ENCODE assay signal across 2 cellular contexts in the genomic region with DNA sequence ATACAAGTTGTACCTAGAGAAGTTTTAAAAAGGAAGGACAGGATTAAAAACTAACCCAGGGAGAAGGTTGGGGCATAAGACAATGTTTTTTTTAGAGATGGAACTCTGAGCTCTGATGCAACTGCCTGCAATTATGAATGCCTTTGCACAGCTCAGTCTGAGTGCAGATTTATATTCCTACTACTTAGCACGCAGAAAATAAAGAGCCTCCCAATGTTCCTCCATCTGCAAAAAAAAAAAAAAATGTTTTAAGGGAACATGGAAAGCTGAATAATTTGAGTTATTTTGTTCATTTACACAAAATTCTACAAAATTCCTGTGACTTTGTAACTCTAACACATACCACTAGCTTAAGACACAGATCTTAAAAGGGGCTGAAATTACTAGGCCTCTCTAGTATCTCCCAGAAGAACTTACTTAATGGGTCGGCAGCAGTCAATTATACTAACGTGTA.
TF ChIP-seq lines count a peak whose summit lies in the region.

No MANE protein-coding gene starts in this region.

TF ChIP-seq in HCT116, 20 proteins besides CTCF, POLR2A, EP300 and RAD21 (continued from another document):
- TF ChIP-seq, protein P1, sequence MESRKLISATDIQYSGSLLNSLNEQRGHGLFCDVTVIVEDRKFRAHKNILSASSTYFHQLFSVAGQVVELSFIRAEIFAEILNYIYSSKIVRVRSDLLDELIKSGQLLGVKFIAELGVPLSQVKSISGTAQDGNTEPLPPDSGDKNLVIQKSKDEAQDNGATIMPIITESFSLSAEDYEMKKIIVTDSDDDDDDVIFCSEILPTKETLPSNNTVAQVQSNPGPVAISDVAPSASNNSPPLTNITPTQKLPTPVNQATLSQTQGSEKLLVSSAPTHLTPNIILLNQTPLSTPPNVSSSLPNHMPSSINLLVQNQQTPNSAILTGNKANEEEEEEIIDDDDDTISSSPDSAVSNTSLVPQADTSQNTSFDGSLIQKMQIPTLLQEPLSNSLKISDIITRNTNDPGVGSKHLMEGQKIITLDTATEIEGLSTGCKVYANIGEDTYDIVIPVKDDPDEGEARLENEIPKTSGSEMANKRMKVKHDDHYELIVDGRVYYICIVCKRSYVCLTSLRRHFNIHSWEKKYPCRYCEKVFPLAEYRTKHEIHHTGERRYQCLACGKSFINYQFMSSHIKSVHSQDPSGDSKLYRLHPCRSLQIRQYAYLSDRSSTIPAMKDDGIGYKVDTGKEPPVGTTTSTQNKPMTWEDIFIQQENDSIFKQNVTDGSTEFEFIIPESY (IDR thresholded peaks at IDR 0.05; ENCODE audit: extremely low read depth, insufficient replicate concordance, low read length), result no peak
- TF ChIP-seq EZH2phosphoT487 (IDR thresholded peaks at IDR 0.05; ENCODE audit: borderline replicate concordance) (no peak), TCF7L2 (IDR thresholded peaks at IDR 0.05; ENCODE audit: borderline replicate concordance, extremely low read depth, insufficient read depth, insufficient read length) (no peak), SRF (IDR thresholded peaks at IDR 0.05; ENCODE audit: low read depth) (0 out of 2 replicates have a peak, but pooled peaks have one; percentile 15), ZFX (IDR thresholded peaks at IDR 0.05) (no peak)

TF ChIP-seq in K562, 482 proteins besides CTCF, POLR2A, EP300 and RAD21 (continued from another document and continues in another):
- TF ChIP-seq, protein P2, sequence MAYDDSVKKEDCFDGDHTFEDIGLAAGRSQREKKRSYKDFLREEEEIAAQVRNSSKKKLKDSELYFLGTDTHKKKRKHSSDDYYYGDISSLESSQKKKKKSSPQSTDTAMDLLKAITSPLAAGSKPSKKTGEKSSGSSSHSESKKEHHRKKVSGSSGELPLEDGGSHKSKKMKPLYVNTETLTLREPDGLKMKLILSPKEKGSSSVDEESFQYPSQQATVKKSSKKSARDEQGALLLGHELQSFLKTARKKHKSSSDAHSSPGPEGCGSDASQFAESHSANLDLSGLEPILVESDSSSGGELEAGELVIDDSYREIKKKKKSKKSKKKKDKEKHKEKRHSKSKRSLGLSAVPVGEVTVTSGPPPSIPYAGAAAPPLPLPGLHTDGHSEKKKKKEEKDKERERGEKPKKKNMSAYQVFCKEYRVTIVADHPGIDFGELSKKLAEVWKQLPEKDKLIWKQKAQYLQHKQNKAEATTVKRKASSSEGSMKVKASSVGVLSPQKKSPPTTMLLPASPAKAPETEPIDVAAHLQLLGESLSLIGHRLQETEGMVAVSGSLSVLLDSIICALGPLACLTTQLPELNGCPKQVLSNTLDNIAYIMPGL (CRISPR knock-in tag; IDR thresholded peaks at IDR 0.05), result no peak
- TF ChIP-seq EHMT2 (IDR thresholded peaks at IDR 0.05) (no peak), SOX6 (IDR thresholded peaks at IDR 0.05) (no peak), MXI1 (IDR thresholded peaks at IDR 0.05; ENCODE audit: low read depth, low read length) (no peak), CAMTA2 (CRISPR knock-in tag; conservative IDR thresholded peaks at IDR 0.05) (no peak), CXXC5 (CRISPR knock-in tag; IDR thresholded peaks at IDR 0.05) (peak; percentile 59), ZNF134 (CRISPR knock-in tag; conservative IDR thresholded peaks at IDR 0.05) (no peak), HNRNPUL1 (IDR thresholded peaks at IDR 0.05; ENCODE audit: low read length) (no peak), NFYB (IDR thresholded peaks at IDR 0.05; ENCODE audit: extremely low read depth, insufficient read length) (no peak), ZNF696 (CRISPR knock-in tag; conservative IDR thresholded peaks at IDR 0.05) (no peak), SNIP1 (IDR thresholded peaks at IDR 0.05; ENCODE audit: low read depth) (no peak), SIRT6 (IDR thresholded peaks at IDR 0.05; ENCODE audit: low read depth, low read length) (no peak), JUND (IDR thresholded peaks at IDR 0.05; ENCODE audit: borderline replicate concordance, low read depth, low read length) (peak; percentile 82), JUND (tag; IDR thresholded peaks at IDR 0.05; ENCODE audit: borderline replicate concordance, low read depth, low read length) (peak; percentile 77; the same call in 1 of the 3 replicates), FOXM1 (IDR thresholded peaks at IDR 0.05; ENCODE audit: low read depth) (no peak), FOXM1 (CRISPR knock-in tag; IDR thresholded peaks at IDR 0.05; ENCODE audit: low read depth) (no peak), SRSF7 (optimal IDR thresholded peaks at IDR 0.05; ENCODE audit: low read depth, low read length) (no peak), ILK (tag; IDR thresholded peaks at IDR 0.05; ENCODE audit: borderline replicate concordance, low read depth) (peak; percentile 41; the same call in 1 of the 2 replicates), ZFP30 (CRISPR knock-in tag; IDR thresholded peaks at IDR 0.05; ENCODE audit: borderline replicate concordance) (no peak), ARID1B (IDR thresholded peaks at IDR 0.05) (0 out of 2 replicates have a peak, but pooled peaks have one; percentile 23), PHB2 (IDR thresholded peaks at IDR 0.05; ENCODE audit: low read depth) (no peak), ZNF347 (CRISPR knock-in tag; IDR thresholded peaks at IDR 0.05; ENCODE audit: low read depth) (no peak), ZNF57 (CRISPR knock-in tag; IDR thresholded peaks at IDR 0.05) (no peak), ZNF175 (CRISPR knock-in tag; IDR thresholded peaks at IDR 0.05; ENCODE audit: low read depth) (peak; percentile 90), NEUROD1 (IDR thresholded peaks at IDR 0.05; ENCODE audit: borderline replicate concordance, low read depth, low read length, partially characterized antibody) (no peak), NR2F6 (CRISPR knock-in tag; IDR thresholded peaks at IDR 0.05) (no peak), ZNF79 (CRISPR knock-in tag; IDR thresholded peaks at IDR 0.05; ENCODE audit: low read depth) (peak; percentile 40), GATAD2B (IDR thresholded peaks at IDR 0.05; ENCODE audit: borderline replicate concordance) (no peak), CEBPB (tag; IDR thresholded peaks at IDR 0.05) (peak; percentile 75), ZNF3 (CRISPR knock-in tag; IDR thresholded peaks at IDR 0.05) (no peak), MEF2A (IDR thresholded peaks at IDR 0.05; ENCODE audit: control insufficient read depth, low read depth, low read length) (no peak), SRSF9 (IDR thresholded peaks at IDR 0.05; ENCODE audit: borderline replicate concordance, low read depth, low read length) (no peak), CREBBP (IDR thresholded peaks at IDR 0.05; ENCODE audit: low read depth, low read length) (no peak), NR4A1 (CRISPR knock-in tag; IDR thresholded peaks at IDR 0.05) (no peak), NR4A1 (tag; IDR thresholded peaks at IDR 0.05) (no peak), PPARD (CRISPR knock-in tag; IDR thresholded peaks at IDR 0.05) (no peak), HNRNPLL (IDR thresholded peaks at IDR 0.05; ENCODE audit: low read depth, low read length, poor library complexity, severe bottlenecking) (no peak), MIER1 (IDR thresholded peaks at IDR 0.05; ENCODE audit: low read depth) (no peak)
- TF ChIP-seq, protein P3, sequence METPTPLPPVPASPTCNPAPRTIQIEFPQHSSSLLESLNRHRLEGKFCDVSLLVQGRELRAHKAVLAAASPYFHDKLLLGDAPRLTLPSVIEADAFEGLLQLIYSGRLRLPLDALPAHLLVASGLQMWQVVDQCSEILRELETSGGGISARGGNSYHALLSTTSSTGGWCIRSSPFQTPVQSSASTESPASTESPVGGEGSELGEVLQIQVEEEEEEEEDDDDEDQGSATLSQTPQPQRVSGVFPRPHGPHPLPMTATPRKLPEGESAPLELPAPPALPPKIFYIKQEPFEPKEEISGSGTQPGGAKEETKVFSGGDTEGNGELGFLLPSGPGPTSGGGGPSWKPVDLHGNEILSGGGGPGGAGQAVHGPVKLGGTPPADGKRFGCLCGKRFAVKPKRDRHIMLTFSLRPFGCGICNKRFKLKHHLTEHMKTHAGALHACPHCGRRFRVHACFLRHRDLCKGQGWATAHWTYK (CRISPR knock-in tag; IDR thresholded peaks at IDR 0.05), result 0 out of 2 replicates have a peak, but pooled peaks have one; percentile 39
- TF ChIP-seq, protein P4, sequence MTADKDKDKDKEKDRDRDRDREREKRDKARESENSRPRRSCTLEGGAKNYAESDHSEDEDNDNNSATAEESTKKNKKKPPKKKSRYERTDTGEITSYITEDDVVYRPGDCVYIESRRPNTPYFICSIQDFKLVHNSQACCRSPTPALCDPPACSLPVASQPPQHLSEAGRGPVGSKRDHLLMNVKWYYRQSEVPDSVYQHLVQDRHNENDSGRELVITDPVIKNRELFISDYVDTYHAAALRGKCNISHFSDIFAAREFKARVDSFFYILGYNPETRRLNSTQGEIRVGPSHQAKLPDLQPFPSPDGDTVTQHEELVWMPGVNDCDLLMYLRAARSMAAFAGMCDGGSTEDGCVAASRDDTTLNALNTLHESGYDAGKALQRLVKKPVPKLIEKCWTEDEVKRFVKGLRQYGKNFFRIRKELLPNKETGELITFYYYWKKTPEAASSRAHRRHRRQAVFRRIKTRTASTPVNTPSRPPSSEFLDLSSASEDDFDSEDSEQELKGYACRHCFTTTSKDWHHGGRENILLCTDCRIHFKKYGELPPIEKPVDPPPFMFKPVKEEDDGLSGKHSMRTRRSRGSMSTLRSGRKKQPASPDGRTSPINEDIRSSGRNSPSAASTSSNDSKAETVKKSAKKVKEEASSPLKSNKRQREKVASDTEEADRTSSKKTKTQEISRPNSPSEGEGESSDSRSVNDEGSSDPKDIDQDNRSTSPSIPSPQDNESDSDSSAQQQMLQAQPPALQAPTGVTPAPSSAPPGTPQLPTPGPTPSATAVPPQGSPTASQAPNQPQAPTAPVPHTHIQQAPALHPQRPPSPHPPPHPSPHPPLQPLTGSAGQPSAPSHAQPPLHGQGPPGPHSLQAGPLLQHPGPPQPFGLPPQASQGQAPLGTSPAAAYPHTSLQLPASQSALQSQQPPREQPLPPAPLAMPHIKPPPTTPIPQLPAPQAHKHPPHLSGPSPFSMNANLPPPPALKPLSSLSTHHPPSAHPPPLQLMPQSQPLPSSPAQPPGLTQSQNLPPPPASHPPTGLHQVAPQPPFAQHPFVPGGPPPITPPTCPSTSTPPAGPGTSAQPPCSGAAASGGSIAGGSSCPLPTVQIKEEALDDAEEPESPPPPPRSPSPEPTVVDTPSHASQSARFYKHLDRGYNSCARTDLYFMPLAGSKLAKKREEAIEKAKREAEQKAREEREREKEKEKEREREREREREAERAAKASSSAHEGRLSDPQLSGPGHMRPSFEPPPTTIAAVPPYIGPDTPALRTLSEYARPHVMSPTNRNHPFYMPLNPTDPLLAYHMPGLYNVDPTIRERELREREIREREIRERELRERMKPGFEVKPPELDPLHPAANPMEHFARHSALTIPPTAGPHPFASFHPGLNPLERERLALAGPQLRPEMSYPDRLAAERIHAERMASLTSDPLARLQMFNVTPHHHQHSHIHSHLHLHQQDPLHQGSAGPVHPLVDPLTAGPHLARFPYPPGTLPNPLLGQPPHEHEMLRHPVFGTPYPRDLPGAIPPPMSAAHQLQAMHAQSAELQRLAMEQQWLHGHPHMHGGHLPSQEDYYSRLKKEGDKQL (CRISPR knock-in tag; IDR thresholded peaks at IDR 0.05; ENCODE audit: borderline replicate concordance), result no peak
- TF ChIP-seq, protein P5, sequence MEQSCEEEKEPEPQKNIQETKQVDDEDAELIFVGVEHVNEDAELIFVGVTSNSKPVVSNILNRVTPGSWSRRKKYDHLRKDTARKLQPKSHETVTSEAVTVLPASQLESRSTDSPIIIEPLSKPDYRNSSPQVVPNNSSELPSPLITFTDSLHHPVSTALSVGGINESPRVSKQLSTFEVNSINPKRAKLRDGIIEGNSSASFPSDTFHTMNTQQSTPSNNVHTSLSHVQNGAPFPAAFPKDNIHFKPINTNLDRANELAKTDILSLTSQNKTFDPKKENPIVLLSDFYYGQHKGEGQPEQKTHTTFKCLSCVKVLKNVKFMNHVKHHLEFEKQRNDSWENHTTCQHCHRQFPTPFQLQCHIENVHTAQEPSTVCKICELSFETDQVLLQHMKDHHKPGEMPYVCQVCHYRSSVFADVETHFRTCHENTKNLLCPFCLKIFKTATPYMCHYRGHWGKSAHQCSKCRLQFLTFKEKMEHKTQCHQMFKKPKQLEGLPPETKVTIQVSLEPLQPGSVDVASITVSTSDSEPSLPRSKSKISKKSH (CRISPR knock-in tag; IDR thresholded peaks at IDR 0.05), result no peak
- TF ChIP-seq, protein P6, sequence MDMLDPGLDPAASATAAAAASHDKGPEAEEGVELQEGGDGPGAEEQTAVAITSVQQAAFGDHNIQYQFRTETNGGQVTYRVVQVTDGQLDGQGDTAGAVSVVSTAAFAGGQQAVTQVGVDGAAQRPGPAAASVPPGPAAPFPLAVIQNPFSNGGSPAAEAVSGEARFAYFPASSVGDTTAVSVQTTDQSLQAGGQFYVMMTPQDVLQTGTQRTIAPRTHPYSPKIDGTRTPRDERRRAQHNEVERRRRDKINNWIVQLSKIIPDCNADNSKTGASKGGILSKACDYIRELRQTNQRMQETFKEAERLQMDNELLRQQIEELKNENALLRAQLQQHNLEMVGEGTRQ (CRISPR knock-in tag; IDR thresholded peaks at IDR 0.05), result no peak
- TF ChIP-seq, protein P7, sequence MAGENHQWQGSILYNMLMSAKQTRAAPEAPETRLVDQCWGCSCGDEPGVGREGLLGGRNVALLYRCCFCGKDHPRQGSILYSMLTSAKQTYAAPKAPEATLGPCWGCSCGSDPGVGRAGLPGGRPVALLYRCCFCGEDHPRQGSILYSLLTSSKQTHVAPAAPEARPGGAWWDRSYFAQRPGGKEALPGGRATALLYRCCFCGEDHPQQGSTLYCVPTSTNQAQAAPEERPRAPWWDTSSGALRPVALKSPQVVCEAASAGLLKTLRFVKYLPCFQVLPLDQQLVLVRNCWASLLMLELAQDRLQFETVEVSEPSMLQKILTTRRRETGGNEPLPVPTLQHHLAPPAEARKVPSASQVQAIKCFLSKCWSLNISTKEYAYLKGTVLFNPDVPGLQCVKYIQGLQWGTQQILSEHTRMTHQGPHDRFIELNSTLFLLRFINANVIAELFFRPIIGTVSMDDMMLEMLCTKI (IDR thresholded peaks at IDR 0.05; ENCODE audit: partially characterized antibody), result no peak
- TF ChIP-seq, protein P8, sequence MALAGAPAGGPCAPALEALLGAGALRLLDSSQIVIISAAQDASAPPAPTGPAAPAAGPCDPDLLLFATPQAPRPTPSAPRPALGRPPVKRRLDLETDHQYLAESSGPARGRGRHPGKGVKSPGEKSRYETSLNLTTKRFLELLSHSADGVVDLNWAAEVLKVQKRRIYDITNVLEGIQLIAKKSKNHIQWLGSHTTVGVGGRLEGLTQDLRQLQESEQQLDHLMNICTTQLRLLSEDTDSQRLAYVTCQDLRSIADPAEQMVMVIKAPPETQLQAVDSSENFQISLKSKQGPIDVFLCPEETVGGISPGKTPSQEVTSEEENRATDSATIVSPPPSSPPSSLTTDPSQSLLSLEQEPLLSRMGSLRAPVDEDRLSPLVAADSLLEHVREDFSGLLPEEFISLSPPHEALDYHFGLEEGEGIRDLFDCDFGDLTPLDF (CRISPR knock-in tag; IDR thresholded peaks at IDR 0.05), result no peak
- TF ChIP-seq, protein P9, sequence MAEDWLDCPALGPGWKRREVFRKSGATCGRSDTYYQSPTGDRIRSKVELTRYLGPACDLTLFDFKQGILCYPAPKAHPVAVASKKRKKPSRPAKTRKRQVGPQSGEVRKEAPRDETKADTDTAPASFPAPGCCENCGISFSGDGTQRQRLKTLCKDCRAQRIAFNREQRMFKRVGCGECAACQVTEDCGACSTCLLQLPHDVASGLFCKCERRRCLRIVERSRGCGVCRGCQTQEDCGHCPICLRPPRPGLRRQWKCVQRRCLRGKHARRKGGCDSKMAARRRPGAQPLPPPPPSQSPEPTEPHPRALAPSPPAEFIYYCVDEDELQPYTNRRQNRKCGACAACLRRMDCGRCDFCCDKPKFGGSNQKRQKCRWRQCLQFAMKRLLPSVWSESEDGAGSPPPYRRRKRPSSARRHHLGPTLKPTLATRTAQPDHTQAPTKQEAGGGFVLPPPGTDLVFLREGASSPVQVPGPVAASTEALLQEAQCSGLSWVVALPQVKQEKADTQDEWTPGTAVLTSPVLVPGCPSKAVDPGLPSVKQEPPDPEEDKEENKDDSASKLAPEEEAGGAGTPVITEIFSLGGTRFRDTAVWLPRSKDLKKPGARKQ (CRISPR knock-in tag; IDR thresholded peaks at IDR 0.05), result no peak
